10 cellular contexts compared by ENCODE assay signal in genomic region chr16:85234310-85235235, GRCh38.
A peak's percentile ranks its signal among the peaks of the same experiment; 100 is the strongest.
DNase-seq lines count a peak whose midpoint lies in the region; ATAC-seq, FAIRE-seq and TF ChIP-seq lines count a peak whose summit lies in the region.
"Had no signal": no experiment of that assay in that cellular context is flagged by ENCODE, and none has a peak within 500 bp of the region (broad histone marks: within the 10 kb centered on the region; RNA-seq: fewer than 3 reads in every experiment).

No MANE protein-coding gene starts in this region.

- H2AFZ ChIP-seq in mammary epithelial cell (ENCODE audit: low read depth, low read length): no peak overlapping the region

- peak; percentile 76 for ATAC-seq in left lung
- ATAC-seq in HG03565 (IDR thresholded peaks at IDR 0.05; ENCODE audit: unreplicated experiment): no peak

- no peaks in the 10 kb centered on the region for H3K36me3 ChIP-seq in breast epithelium
- no peaks in the 10 kb centered on the region for H3K36me3 ChIP-seq in mammary epithelial cell (ENCODE audit: insufficient read depth, low read length)
- no peaks in the 10 kb centered on the region for H3K36me3 ChIP-seq in left lung

- H3K27ac ChIP-seq in breast epithelium (peak overlapping the region; percentile 67 to 84), mammary epithelial cell (ENCODE audit: insufficient read depth, low read depth, low read length) (no peak overlapping the region), left lung (peak overlapping the region in 1 of 2 donors; percentile 67)

- no peaks in the 10 kb centered on the region for H3K9me3 ChIP-seq in breast epithelium
- no peaks in the 10 kb centered on the region for H3K9me3 ChIP-seq in mammary epithelial cell (replicated peaks; ENCODE audit: insufficient read depth, low read length)
- H3K9me3 ChIP-seq in left lung: no peaks in the 10 kb centered on the region

- WGBS in mammary epithelial cell (ENCODE audit: low coverage, missing lambda C conversion rate): 78% methylated on average over 12 of the region's 36 CpGs

- DNase-seq in breast epithelium (ENCODE audit: low spot score in 2 of 2) (no peak), mammary epithelial cell (no peak), cerebellar cortex (ENCODE audit: low spot score) (peak; percentile 75), left lung (peak in 1 of 2 donors; percentile 53), urothelium cell line (ENCODE audit: low spot score) (peak; percentile 89), NCI-H187 (lab: John Stamatoyannopoulos, UW) (no peak)
- no peak for DNase-seq in activated CD4-positive, CD25-positive, alpha-beta regulatory T cell treated with anti-CD3 and anti-CD28 coated beads, Interleukin-2, amount 50 U/mL, for 72 hours
- DNase-seq: NCI-H345 had no signal

- H3K27me3 ChIP-seq in breast epithelium (no peaks in the 10 kb centered on the region), mammary epithelial cell (ENCODE audit: insufficient read depth, low read length) (no peaks in the 10 kb centered on the region), left lung (peaks cover 0 to 49% of the 10 kb centered on the region in 2 donors)

- in situ Hi-C loops in mammary epithelial cell (cut with MboI; ENCODE audit: low sequenced_read_pairs in 2 of 2): no loop called here

- TF ChIP-seq CTCF in breast epithelium (IDR thresholded peaks at IDR 0.05) (no peak), mammary epithelial cell (conservative IDR thresholded peaks at IDR 0.05 in 1 of 2, IDR thresholded peaks at IDR 0.05 in 1 of 2; ENCODE audit: extremely low read depth in 1 of 2, insufficient read depth in 1 of 2, low read depth in 1 of 2, low read length in 2 of 2) (no peak), left lung (IDR thresholded peaks at IDR 0.05) (no peak)

- no peak overlapping the region for H3K9ac ChIP-seq in mammary epithelial cell (ENCODE audit: insufficient read depth, low read length)

- H3K4me1 ChIP-seq in breast epithelium: peaks cover 0 to 3% of the 10 kb centered on the region in 2 donors
- peaks cover 6% of the 10 kb centered on the region for H3K4me1 ChIP-seq in mammary epithelial cell (ENCODE audit: insufficient read depth, low read length)
- peaks cover 9 to 31% of the 10 kb centered on the region in 2 donors for H3K4me1 ChIP-seq in left lung

- no TSS peak for BruUV-seq in mammary epithelial cell (replicated peaks; lab: Mats Ljungman, UMichigan)

- intact Hi-C loops in breast epithelium (cut with DNase I; ENCODE audit: low total_unique reads): no loop called here
- intact Hi-C loops in mammary epithelial cell (cut with micrococcal nuclease): no loop called here
- intact Hi-C loops in left lung (cut with DNase I): loop anchor here in 1 of 2 donors (10.0 kb wide), 1 partner anchor 120 kb away; the partner anchor contains the start of gene CIBAR2

- dilution Hi-C loops in mammary epithelial cell (cut with HindIII; ENCODE audit: low sequenced_read_pairs): loop anchor here (5.0 kb wide), 1 partner anchor 57 kb away; no protein-coding TSS in a partner anchor

- peak overlapping the region; percentile 38 to 70 (median 50) for H3K4me3 ChIP-seq in breast epithelium
- H3K4me3 ChIP-seq in mammary epithelial cell (replicated peaks in 1 of 3; ENCODE audit: insufficient read depth in 1 of 3, low read depth in 2 of 3, low read length in 3 of 3): no peak overlapping the region
- H3K4me3 ChIP-seq in left lung: peak overlapping the region in 1 of 2 donors; percentile 13

- no peak for FAIRE-seq in urothelium cell line (lab: Jason Lieb, UNC)
- FAIRE-seq: islet of Langerhans had no signal

- no peaks in the 10 kb centered on the region for H4K20me1 ChIP-seq in mammary epithelial cell (ENCODE audit: insufficient read depth, low read length)

- H3K79me2 ChIP-seq in mammary epithelial cell (ENCODE audit: insufficient read depth, low read length): no peaks in the 10 kb centered on the region

- CTCF ChIA-PET in mammary epithelial cell (lab: Charles Lee; ENCODE audit: low non-redundant PET): no interaction called here

- H3K4me2 ChIP-seq in mammary epithelial cell (ENCODE audit: insufficient read depth, low read depth, low read length): no peak overlapping the region

- TF ChIP-seq POLR2A in breast epithelium (IDR thresholded peaks at IDR 0.05): no peak

Comparison
In these comparisons a context has a peak if more than half of its experiments do, and no peak if none do; other contexts are left out.
1. H3K4me3 ChIP-seq: peak in breast epithelium (3 of 3); none in mammary epithelial cell (0 of 3).
2. DNase-seq: peak in cerebellar cortex (single experiment) and urothelium cell line (single experiment); none in breast epithelium (0 of 2), mammary epithelial cell (single experiment), activated CD4-positive, CD25-positive, alpha-beta regulatory T cell treated with anti-CD3 and anti-CD28 coated beads, Interleukin-2, amount 50 U/mL, for 72 hours (single experiment) and NCI-H187 (0 of 2).